14 cellular contexts compared by ENCODE assay signal in genomic region chr6:73511796-73512195, GRCh38. TPM values are rescaled to one million over a fixed set of nuclear protein-coding genes. Genes with fewer than 3 reads are reported as not detected.
DNase-seq lines count a peak whose midpoint lies in the region; ATAC-seq lines count a peak whose summit lies in the region.
"Had no signal": no experiment of that assay in that cellular context is flagged by ENCODE, and none has a peak within 500 bp of the region (broad histone marks: within the 10 kb centered on the region; RNA-seq: fewer than 3 reads in every experiment).

No MANE protein-coding gene starts in this region.

- H3K79me2 ChIP-seq in Karpas-422 (ENCODE audit: low read length): no peaks in the 10 kb centered on the region

- no peak overlapping the region for H3K27ac ChIP-seq in Karpas-422 (ENCODE audit: low read length)
- H3K27ac ChIP-seq: epithelial cell of prostate had no signal

- ATAC-seq in GM21717 (IDR thresholded peaks at IDR 0.05; ENCODE audit: unreplicated experiment): no peak
- ATAC-seq in GM21723 (IDR thresholded peaks at IDR 0.05; ENCODE audit: unreplicated experiment): no peak
- ATAC-seq: left lobe of liver; naive thymus-derived CD4-positive, alpha-beta T cell had no signal

- H3K36me3 ChIP-seq in Karpas-422 (ENCODE audit: insufficient read depth, low read length): peaks cover 20% of the 10 kb centered on the region

- H3K9ac ChIP-seq in Karpas-422 (ENCODE audit: low read length): no peak overlapping the region

- H4K20me1 ChIP-seq in Karpas-422 (ENCODE audit: insufficient read depth, low read depth, low read length): peaks cover under 1% of the 10 kb centered on the region; the same call in 1 of the 2 replicates

- no peak overlapping the region for H3K4me3 ChIP-seq in Karpas-422 (ENCODE audit: low read length)

- no peaks in the 10 kb centered on the region for H3K27me3 ChIP-seq in Karpas-422 (ENCODE audit: low read length)

- peak; percentile 51 for DNase-seq in activated CD8-positive, alpha-beta memory T cell treated with anti-CD3 and anti-CD28 coated beads, Interleukin-2, amount 50 U/mL, for 48 hours
- DNase-seq in activated CD8-positive, alpha-beta memory T cell treated with anti-CD3 and anti-CD28 coated beads for 24 hours: no peak
- DNase-seq in Karpas-422 (peak; percentile 57), islet precursor cell (peak; percentile 52)
- DNase-seq: cerebellar nuclear complex; head of caudate nucleus; naive thymus-derived CD4-positive, alpha-beta T cell; NCI-H1417 treated with DMSO at 0.1 percent for 48 hours; NCI-H446 treated with DMSO at 0.1 percent for 48 hours; retina had no signal

- H3K9me3 ChIP-seq in Karpas-422 (ENCODE audit: low read length): no peaks in the 10 kb centered on the region

- no peak overlapping the region for H3K4me2 ChIP-seq in Karpas-422 (ENCODE audit: low read depth, low read length, poor library complexity, severe bottlenecking)

- no peaks in the 10 kb centered on the region for H3K4me1 ChIP-seq in Karpas-422 (ENCODE audit: low read length)

- H3K9me2 ChIP-seq in Karpas-422 (replicated peaks; ENCODE audit: insufficient read depth, low read length): no peaks in the 10 kb centered on the region

- H2AFZ ChIP-seq in Karpas-422 (ENCODE audit: low read length): no peak overlapping the region

RNA-seq across cellular contexts. Expression of gene EEF1A1, which starts 9.0 kb away (rescaled TPM):
- total RNA-seq in Karpas-422 (2014; rRNA removed; shearing (Covaris generic); ENCODE audit: low replicate concordance): 10,549 and 10,623 TPM in 2 replicates

RNA-seq across cellular contexts. Expression of gene MTO1, which starts 50.3 kb away (rescaled TPM):
- 42.9 and 65.9 TPM in 2 replicates for total RNA-seq in Karpas-422 (2014; rRNA removed; shearing (Covaris generic); ENCODE audit: low replicate concordance)

RNA-seq across cellular contexts. Expression of gene CGAS, which starts 59.7 kb away (rescaled TPM):
- 10.7 and 12.8 TPM in 2 replicates for total RNA-seq in Karpas-422 (2014; rRNA removed; shearing (Covaris generic); ENCODE audit: low replicate concordance)
